1 cellular context compared by ENCODE assay signal in genomic region chr15:86193716-86194408, GRCh38.
A peak's percentile ranks its signal among the peaks of the same experiment; 100 is the strongest.
TF ChIP-seq lines count a peak whose summit lies in the region.

No MANE protein-coding gene starts in this region.

TF ChIP-seq in SK-N-SH, 30 proteins besides CTCF, POLR2A, EP300 and RAD21 (continued from another document):
- peak; percentile 73 for TF ChIP-seq PBX3 (IDR thresholded peaks at IDR 0.05)
- TF ChIP-seq TCF12 (IDR thresholded peaks at IDR 0.05) = peak; percentile 44; the same call in 1 of the 2 replicates
- TF ChIP-seq EZH2phosphoT487 (IDR thresholded peaks at IDR 0.05; ENCODE audit: borderline replicate concordance, low read depth) = no peak
- TF ChIP-seq, protein P1, sequence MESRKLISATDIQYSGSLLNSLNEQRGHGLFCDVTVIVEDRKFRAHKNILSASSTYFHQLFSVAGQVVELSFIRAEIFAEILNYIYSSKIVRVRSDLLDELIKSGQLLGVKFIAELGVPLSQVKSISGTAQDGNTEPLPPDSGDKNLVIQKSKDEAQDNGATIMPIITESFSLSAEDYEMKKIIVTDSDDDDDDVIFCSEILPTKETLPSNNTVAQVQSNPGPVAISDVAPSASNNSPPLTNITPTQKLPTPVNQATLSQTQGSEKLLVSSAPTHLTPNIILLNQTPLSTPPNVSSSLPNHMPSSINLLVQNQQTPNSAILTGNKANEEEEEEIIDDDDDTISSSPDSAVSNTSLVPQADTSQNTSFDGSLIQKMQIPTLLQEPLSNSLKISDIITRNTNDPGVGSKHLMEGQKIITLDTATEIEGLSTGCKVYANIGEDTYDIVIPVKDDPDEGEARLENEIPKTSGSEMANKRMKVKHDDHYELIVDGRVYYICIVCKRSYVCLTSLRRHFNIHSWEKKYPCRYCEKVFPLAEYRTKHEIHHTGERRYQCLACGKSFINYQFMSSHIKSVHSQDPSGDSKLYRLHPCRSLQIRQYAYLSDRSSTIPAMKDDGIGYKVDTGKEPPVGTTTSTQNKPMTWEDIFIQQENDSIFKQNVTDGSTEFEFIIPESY (IDR thresholded peaks at IDR 0.05; ENCODE audit: borderline replicate concordance, low read depth) = no peak
